In genomic region chr19:40379446-40380198, GRCh38 we compare ENCODE assay signal across 28 cellular contexts. TPM values are rescaled to one million over a fixed set of nuclear protein-coding genes. Genes with fewer than 3 reads are reported as not detected.
"Had no signal": no experiment of that assay in that cellular context is flagged by ENCODE, and none has a peak within 500 bp of the region (broad histone marks: within the 10 kb centered on the region; RNA-seq: fewer than 3 reads in every experiment).

No MANE protein-coding gene starts in this region.

- H3K4me3 ChIP-seq: adrenal gland, coronary artery, esophagus muscularis mucosa, heart left ventricle, skin epidermis, thoracic aorta had no signal

- H3K27me3 ChIP-seq: adrenal gland, esophagus muscularis mucosa, foreskin keratinocyte, heart left ventricle had no signal

- H3K9me3 Mint-ChIP-seq: activated naive CD4-positive, alpha-beta T cell treated with anti-CD3 and anti-CD28 coated beads for 36 hours; activated naive CD8-positive, alpha-beta T cell treated with anti-CD3 and anti-CD28 coated beads for 36 hours; activated T-helper 1 cell treated with anti-CD3 and anti-CD28 coated beads, Interleukin-12 subunit alpha, Interleukin-12 subunit beta, Interleukin-2, Interleukin-4 antibody, amounts not matched to agents 30 ng/mL and 10 ng/mL and 1 ng/mL, durations not matched to agents 14 hours and 24 hours and 36 hours; brain; natural killer cell; stimulated activated naive CD8-positive, alpha-beta T cell treated with anti-CD3 and anti-CD28 coated beads, Interleukin-15, Interleukin-2, amounts not matched to agents 100 ng/mL and 50 ng/mL, for 24 hours had no signal

- H3K4me1 ChIP-seq: adrenal gland, esophagus muscularis mucosa, foreskin keratinocyte, heart left ventricle had no signal

- ATAC-seq: activated CD4-positive, alpha-beta T cell treated with anti-CD3 and anti-CD28 coated beads for 36 hours; foreskin keratinocyte; heart left ventricle; sciatic nerve had no signal

- H3K9me3 ChIP-seq: adrenal gland, esophagus muscularis mucosa, heart left ventricle, thoracic aorta had no signal

- H3K27ac ChIP-seq: adrenal gland, coronary artery, esophagus muscularis mucosa, foreskin keratinocyte, heart left ventricle, skin epidermis, thoracic aorta had no signal

- H3K4me1 Mint-ChIP-seq: activated naive CD8-positive, alpha-beta T cell treated with anti-CD3 and anti-CD28 coated beads for 36 hours; brain; immature natural killer cell had no signal

- H3K4me3 Mint-ChIP-seq: activated CD4-positive, alpha-beta T cell treated with anti-CD3 and anti-CD28 coated beads for 36 hours; activated naive CD4-positive, alpha-beta T cell treated with anti-CD3 and anti-CD28 coated beads for 36 hours; activated naive CD8-positive, alpha-beta T cell treated with anti-CD3 and anti-CD28 coated beads for 36 hours; activated T-helper 1 cell treated with anti-CD3 and anti-CD28 coated beads, Interleukin-12 subunit alpha, Interleukin-12 subunit beta, Interleukin-2, Interleukin-4 antibody, amounts not matched to agents 30 ng/mL and 10 ng/mL and 1 ng/mL, durations not matched to agents 14 hours and 24 hours and 36 hours; brain; immature natural killer cell; natural killer cell; stimulated activated naive CD8-positive, alpha-beta T cell treated with anti-CD3 and anti-CD28 coated beads, Interleukin-15, Interleukin-2, amounts not matched to agents 100 ng/mL and 50 ng/mL, for 24 hours had no signal

- H3K27ac Mint-ChIP-seq: activated CD4-positive, alpha-beta T cell treated with anti-CD3 and anti-CD28 coated beads for 36 hours; activated naive CD4-positive, alpha-beta T cell treated with anti-CD3 and anti-CD28 coated beads for 36 hours; activated naive CD8-positive, alpha-beta T cell treated with anti-CD3 and anti-CD28 coated beads for 36 hours; activated T-helper 1 cell treated with anti-CD3 and anti-CD28 coated beads, Interleukin-12 subunit alpha, Interleukin-12 subunit beta, Interleukin-2, Interleukin-4 antibody, amounts not matched to agents 30 ng/mL and 10 ng/mL and 1 ng/mL, durations not matched to agents 14 hours and 24 hours and 36 hours; natural killer cell; stimulated activated naive CD8-positive, alpha-beta T cell treated with anti-CD3 and anti-CD28 coated beads, Interleukin-15, Interleukin-2, amounts not matched to agents 100 ng/mL and 50 ng/mL, for 24 hours had no signal

- H3K27me3 Mint-ChIP-seq: activated CD4-positive, alpha-beta T cell treated with anti-CD3 and anti-CD28 coated beads for 36 hours; activated naive CD8-positive, alpha-beta T cell treated with anti-CD3 and anti-CD28 coated beads for 36 hours; stimulated activated naive CD8-positive, alpha-beta T cell treated with anti-CD3 and anti-CD28 coated beads, Interleukin-15, Interleukin-2, amounts not matched to agents 100 ng/mL and 50 ng/mL, for 24 hours had no signal

- DNase-seq: activated CD4-positive, alpha-beta T cell treated with anti-CD3 and anti-CD28 coated beads for 36 hours; activated CD4-positive, alpha-beta T cell treated with anti-CD3 and anti-CD28 coated beads, Interleukin-2, amount 50 U/mL, for 4 hours; activated CD4-positive, CD25-positive, alpha-beta regulatory T cell; activated effector memory CD4-positive, alpha-beta T cell treated with anti-CD3 and anti-CD28 coated beads, Interleukin-2, amount 50 U/mL, for 16 hours; activated naive CD4-positive, alpha-beta T cell treated with anti-CD3 and anti-CD28 coated beads for 36 hours; activated naive CD8-positive, alpha-beta T cell treated with anti-CD3 and anti-CD28 coated beads for 36 hours; activated T-cell treated with anti-CD3 and anti-CD28 coated beads for 4 hours; adrenal gland; aorta; foreskin keratinocyte; heart left ventricle; hypothalamus; immature natural killer cell; kidney; natural killer cell; stimulated activated CD4-positive, alpha-beta T cell treated with anti-CD3 and anti-CD28 coated beads, Interleukin-12 subunit alpha, Interleukin-12 subunit beta, amount 100 ng/mL, for 4 hours; stimulated activated CD4-positive, alpha-beta T cell treated with anti-CD3 and anti-CD28 coated beads, Interleukin-4, amount 100 ng/mL, for 1 hour; trophoblast cell had no signal

- FAIRE-seq: kidney had no signal

- H3K36me3 Mint-ChIP-seq: natural killer cell had no signal

RNA-seq across cellular contexts. Expression of gene HIPK4, which starts 10.4 kb away (rescaled TPM):
- total RNA-seq: activated naive CD4-positive, alpha-beta T cell treated with anti-CD3 and anti-CD28 coated beads for 36 hours; activated naive CD8-positive, alpha-beta T cell treated with anti-CD3 and anti-CD28 coated beads for 36 hours; activated T-helper 1 cell treated with anti-CD3 and anti-CD28 coated beads, Interleukin-12 subunit alpha, Interleukin-12 subunit beta, Interleukin-2, Interleukin-4 antibody, amounts not matched to agents 30 ng/mL and 10 ng/mL and 1 ng/mL, durations not matched to agents 14 hours and 24 hours and 36 hours; renal cortical epithelial cell; T-helper 1 cell treated with Interleukin-12 subunit alpha and Interleukin-12 subunit beta and Interleukin-4 antibody, amounts not matched to agents 30 ng/mL and 1 ng/mL, for 36 hours; thoracic aorta had no signal
